Comparison of ENCODE assay signal across 6 cellular contexts in genomic region chr12:6494351-6494743, GRCh38. TPM values are rescaled to one million over a fixed set of nuclear protein-coding genes. Genes with fewer than 3 reads are reported as not detected.
DNase-seq lines count a peak whose midpoint lies in the region; TF ChIP-seq lines count a peak whose summit lies in the region.

No MANE protein-coding gene starts in this region.

- no peak for TF ChIP-seq POLR2A in sigmoid colon (IDR thresholded peaks at IDR 0.05)

- DNase-seq in activated naive CD4-positive, alpha-beta T cell treated with anti-CD3 and anti-CD28 coated beads for 36 hours, result no peak
- DNase-seq in activated naive CD4-positive, alpha-beta T cell (lab: John Stamatoyannopoulos, UW), result no peak
- DNase-seq in chondrocyte (ENCODE audit: low spot score) (no peak), sigmoid colon (no peak), NCI-H2029 treated with DMSO at 0.1 percent for 48 hours (lab: John Stamatoyannopoulos, UW) (no peak), COR-L47 (lab: John Stamatoyannopoulos, UW) (no peak)

- H3K9me3 ChIP-seq in sigmoid colon, result no peaks in the 10 kb centered on the region

- peaks cover 0 to 27% (median 20%) of the 10 kb centered on the region in 4 donors for H3K4me1 ChIP-seq in sigmoid colon

- intact Hi-C loops in activated naive CD4-positive, alpha-beta T cell treated with anti-CD3 and anti-CD28 coated beads for 36 hours (cut with micrococcal nuclease), result loop anchor here (1.0 to 5.0 kb wide), 4 partner anchors 74 to 298 kb away; partner anchors contain the start of genes CHD4, NOP2 and ZNF384
- intact Hi-C loops in sigmoid colon (cut with DNase I), result loop anchor here (5.0 kb wide), 1 partner anchor 58 kb away; no protein-coding TSS in a partner anchor

- H3K36me3 ChIP-seq in sigmoid colon, result peaks cover 0 to 36% (median 0%) of the 10 kb centered on the region in 4 donors

- peaks cover 49% of the 10 kb centered on the region for H3K36me3 Mint-ChIP-seq in activated naive CD4-positive, alpha-beta T cell treated with anti-CD3 and anti-CD28 coated beads for 36 hours (ENCODE audit: low read depth)
- H3K36me3 Mint-ChIP-seq in chondrocyte (ENCODE audit: low read depth), result peaks cover 8% of the 10 kb centered on the region

- H3K27ac Mint-ChIP-seq in activated naive CD4-positive, alpha-beta T cell treated with anti-CD3 and anti-CD28 coated beads for 36 hours, result peak overlapping the region; percentile 99
- H3K27ac Mint-ChIP-seq in chondrocyte (ENCODE audit: unreplicated experiment), result peak overlapping the region; percentile 96

- TF ChIP-seq CTCF in chondrocyte (IDR thresholded peaks at IDR 0.05) (peak; percentile 51), sigmoid colon (IDR thresholded peaks at IDR 0.05) (no peak)

- peaks cover 33% of the 10 kb centered on the region for H3K4me1 Mint-ChIP-seq in activated naive CD4-positive, alpha-beta T cell treated with anti-CD3 and anti-CD28 coated beads for 36 hours (ENCODE audit: low read depth)
- peaks cover 24% of the 10 kb centered on the region for H3K4me1 Mint-ChIP-seq in chondrocyte (ENCODE audit: low read depth)

- H3K27me3 Mint-ChIP-seq in activated naive CD4-positive, alpha-beta T cell treated with anti-CD3 and anti-CD28 coated beads for 36 hours (ENCODE audit: low read depth), result no peaks in the 10 kb centered on the region
- H3K27me3 Mint-ChIP-seq in chondrocyte (ENCODE audit: low read depth), result no peaks in the 10 kb centered on the region

- peak overlapping the region; percentile 40 to 79 (median 70) for H3K4me3 ChIP-seq in sigmoid colon

- CTCF ChIA-PET in activated naive CD4-positive, alpha-beta T cell treated with anti-CD3 and anti-CD28 coated beads for 36 hours (lab: Charles Lee), result interaction anchor here (0.7 to 1.6 kb wide), 7 partner anchors 29 to 171 kb away, joined by 3 to 7 read pairs (median 3); no protein-coding TSS in a partner anchor

- TF ChIP-seq EP300 in sigmoid colon (IDR thresholded peaks at IDR 0.05), result no peak

- H3K4me3 Mint-ChIP-seq in activated naive CD4-positive, alpha-beta T cell treated with anti-CD3 and anti-CD28 coated beads for 36 hours, result peak overlapping the region; percentile 98
- peak overlapping the region; percentile 95 for H3K4me3 Mint-ChIP-seq in chondrocyte (ENCODE audit: unreplicated experiment)

- H3K9me3 Mint-ChIP-seq in activated naive CD4-positive, alpha-beta T cell treated with anti-CD3 and anti-CD28 coated beads for 36 hours, result no peaks in the 10 kb centered on the region
- no peaks in the 10 kb centered on the region for H3K9me3 Mint-ChIP-seq in chondrocyte (ENCODE audit: low read depth)

- 1 to 2% methylated on average over 7 of the region's 7 CpGs for WGBS in sigmoid colon, 2 donors

- H3K27ac ChIP-seq in sigmoid colon, result peak overlapping the region in 3 of 4 donors; percentile 94 to 97 (median 97)

- no peaks in the 10 kb centered on the region for H3K27me3 ChIP-seq in sigmoid colon

RNA-seq across cellular contexts. Expression of gene NCAPD2, which starts 0.4 kb away (rescaled TPM):
- 100 to 1,000 TPM; 252 to 261 TPM for total RNA-seq in activated naive CD4-positive, alpha-beta T cell treated with anti-CD3 and anti-CD28 coated beads for 36 hours
- 23.0 to 27.7 TPM (median 25.0 TPM) in 3 replicates for total RNA-seq in chondrocyte
- total RNA-seq in sigmoid colon, result 10 to 100 TPM; 11.8 to 89.5 (median 12.6) TPM
- 10 to 100 TPM in 2 of 3 donors, 1 to 10 TPM in 1; 9.0 to 35.8 (median 13.6) TPM for polyA plus RNA-seq in sigmoid colon

RNA-seq across cellular contexts. Expression of gene MRPL51, which starts 1.3 kb away (rescaled TPM):
- total RNA-seq in activated naive CD4-positive, alpha-beta T cell treated with anti-CD3 and anti-CD28 coated beads for 36 hours, result 100 to 1,000 TPM; 273 to 278 TPM
- total RNA-seq in chondrocyte (169 to 201 TPM (median 170 TPM) in 3 replicates), sigmoid colon (100 to 1,000 TPM in 2 of 4 donors, 10 to 100 TPM in 2; 52.9 to 113 (median 92.1) TPM)
- 100 to 1,000 TPM; 119 to 142 (median 135) TPM for polyA plus RNA-seq in sigmoid colon

RNA-seq across cellular contexts. Expression of gene VAMP1, which starts 23.9 kb away (rescaled TPM):
- total RNA-seq in activated naive CD4-positive, alpha-beta T cell treated with anti-CD3 and anti-CD28 coated beads for 36 hours, result 10 to 100 TPM; 31.9 to 33.5 TPM
- total RNA-seq in chondrocyte, result 5.3 to 6.1 TPM (median 5.3 TPM) in 3 replicates
- total RNA-seq in sigmoid colon, result 10 to 100 TPM; 11.5 to 44.0 (median 17.2) TPM
- 10 to 100 TPM in 1 of 3 donors, 1 to 10 TPM in 2; 2.3 to 12.8 (median 3.0) TPM for polyA plus RNA-seq in sigmoid colon

RNA-seq across cellular contexts. Expression of gene GAPDH, which starts 40.0 kb away (rescaled TPM):
- 1,000 to 10,000 TPM; 6,537 to 6,787 TPM for total RNA-seq in activated naive CD4-positive, alpha-beta T cell treated with anti-CD3 and anti-CD28 coated beads for 36 hours
- total RNA-seq in chondrocyte (2,133 to 3,148 TPM (median 3,067 TPM) in 3 replicates), sigmoid colon (1,000 to 10,000 TPM; 1,653 to 2,501 (median 2,098) TPM)
- polyA plus RNA-seq in sigmoid colon, result 1,000 to 10,000 TPM; 2,564 to 3,219 (median 3,101) TPM

RNA-seq across cellular contexts. Expression of gene TAPBPL, which starts 42.5 kb away (rescaled TPM):
- total RNA-seq in activated naive CD4-positive, alpha-beta T cell treated with anti-CD3 and anti-CD28 coated beads for 36 hours, result 10 to 100 TPM; 27.9 to 28.0 TPM
- total RNA-seq in chondrocyte (4.6 to 12.3 TPM (median 5.2 TPM) in 3 replicates), sigmoid colon (10 to 100 TPM; 20.2 to 27.5 (median 26.9) TPM)
- polyA plus RNA-seq in sigmoid colon, result 10 to 100 TPM; 14.4 to 36.0 (median 17.1) TPM
